8 cellular contexts compared by ENCODE assay signal in genomic region chr1:226061793-226062557, GRCh38. TPM values are rescaled to one million over a fixed set of nuclear protein-coding genes. Genes with fewer than 3 reads are reported as not detected.
DNase-seq lines count a peak whose midpoint lies in the region; ATAC-seq, FAIRE-seq and TF ChIP-seq lines count a peak whose summit lies in the region.

No MANE protein-coding gene starts in this region.

- peak; percentile 26 for ATAC-seq in GM18499 (IDR thresholded peaks at IDR 0.05; ENCODE audit: insufficient read depth, unreplicated experiment)
- peak; percentile 42 for ATAC-seq in HG02840 (IDR thresholded peaks at IDR 0.05; ENCODE audit: low FRiP score, unreplicated experiment)

- peaks cover 14% of the 10 kb centered on the region for H3K36me3 ChIP-seq in ACC112 (ENCODE audit: insufficient read depth, low read length)
- H3K36me3 ChIP-seq in kidney (ENCODE audit: control insufficient read depth in 1 of 2, insufficient read depth in 2 of 2, low read length in 2 of 2): peaks cover 13 to 14% of the 10 kb centered on the region in 2 donors
- H3K36me3 ChIP-seq in spleen: peaks cover 0 to 49% (median 20%) of the 10 kb centered on the region in 6 donors

- 0 to 1% (median 1%) methylated on average over 12 to 102 of the region's 102 CpGs for WGBS in spleen, 5 donors

- intact Hi-C loops in kidney (cut with DNase I) (no loop called here), spleen (cut with DNase I; ENCODE audit: low total_unique reads) (no loop called here)

- H3K79me2 ChIP-seq in ACC112 (ENCODE audit: control insufficient read depth, insufficient read depth, low read length, unreplicated experiment): peaks cover 36% of the 10 kb centered on the region

- H3K9ac ChIP-seq in kidney (ENCODE audit: low read length in 2 of 2): peak overlapping the region; percentile 91 to 97

- peak overlapping the region; percentile 79 for H3K4me3 ChIP-seq in ACC112 (ENCODE audit: low read depth, low read length)
- peak overlapping the region; percentile 88 to 94 for H3K4me3 ChIP-seq in kidney (ENCODE audit: low read length in 2 of 2)
- H3K4me3 ChIP-seq in spleen: peak overlapping the region; percentile 69 to 91 (median 76)

- H3K27ac ChIP-seq in ACC112 (ENCODE audit: low read depth, low read length) (peak overlapping the region; percentile 77), kidney (ENCODE audit: low read depth in 2 of 2, low read length in 2 of 2) (peak overlapping the region; percentile 97 to 98), spleen (peak overlapping the region; percentile 99 to 100 (median 100))

- FAIRE-seq in kidney (lab: Jason Lieb, UNC): no peak

- H2AFZ ChIP-seq in ACC112 (ENCODE audit: low read length, unreplicated experiment): peak overlapping the region; percentile 91

- DNase-seq in NCI-H1105 (lab: John Stamatoyannopoulos, UW) (peak; percentile 47), T-helper 9 cell (peak; percentile 36), cerebellum (ENCODE audit: low spot score) (peak; percentile 88), kidney (peak; percentile 94), spleen (no peak)

- peak in 1 of 3 donors; percentile 59 for TF ChIP-seq POLR2A in spleen (IDR thresholded peaks at IDR 0.05)

- H3K27me3 ChIP-seq in ACC112 (ENCODE audit: insufficient read depth, low read length) (no peaks in the 10 kb centered on the region), spleen (replicated peaks in 1 of 7) (no peaks in the 10 kb centered on the region)

- TF ChIP-seq CTCF in kidney (IDR thresholded peaks at IDR 0.05; ENCODE audit: borderline replicate concordance, extremely low read depth, insufficient read depth): no peak
- TF ChIP-seq CTCF in spleen (IDR thresholded peaks at IDR 0.05 in 8 of 11, conservative IDR thresholded peaks at IDR 0.05 in 3 of 11): no peak

- H3K4me1 ChIP-seq in ACC112 (ENCODE audit: control insufficient read depth, insufficient read depth, low read length, unreplicated experiment) (peaks cover 25% of the 10 kb centered on the region), kidney (ENCODE audit: control insufficient read depth in 1 of 2, insufficient read depth in 1 of 2, low read depth in 1 of 2, low read length in 2 of 2) (peaks cover 13 to 22% of the 10 kb centered on the region in 2 donors), spleen (peaks cover 32 to 55% (median 43%) of the 10 kb centered on the region in 6 donors)

- no peaks in the 10 kb centered on the region for H3K9me3 ChIP-seq in kidney (ENCODE audit: control insufficient read depth in 1 of 2, low read length in 2 of 2)
- H3K9me3 ChIP-seq in spleen: no peaks in the 10 kb centered on the region

RNA-seq across cellular contexts. Expression of gene H3-3A, which starts 0.5 kb away (rescaled TPM):
- total RNA-seq in cerebellum (334 TPM), kidney (524 TPM), spleen (100 to 1,000 TPM; 362 to 685 (median 490) TPM)
- polyA plus RNA-seq in kidney (ENCODE audit: insufficient read depth, low read depth, low replicate concordance) (404 TPM), spleen (1,000 to 10,000 TPM in 1 of 3 donors, 100 to 1,000 TPM in 2; 837 to 1,089 (median 864) TPM)
